17 cellular contexts compared by ENCODE assay signal in the genomic region with DNA sequence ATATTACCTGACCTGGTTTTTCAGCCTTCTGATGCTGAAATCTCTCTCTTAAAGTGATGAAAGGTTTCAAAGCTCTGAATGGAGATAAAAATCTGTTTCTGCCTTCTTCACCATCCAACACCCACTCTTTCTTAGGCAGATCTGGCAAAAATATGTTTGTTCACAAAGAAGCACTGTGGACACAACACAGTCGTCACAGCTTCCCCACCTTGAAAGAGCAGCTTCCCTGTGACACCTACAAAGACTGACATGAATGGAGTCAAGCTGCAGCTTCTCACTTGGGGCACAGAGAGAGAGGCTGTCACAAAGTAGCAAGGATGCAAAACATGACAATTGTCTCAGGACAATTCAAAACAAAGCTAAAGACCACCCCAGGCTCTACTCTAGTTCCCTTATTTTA.
DNase-seq lines count a peak whose midpoint lies in the region; ATAC-seq, FAIRE-seq and TF ChIP-seq lines count a peak whose summit lies in the region.
"Had no signal": no experiment of that assay in that cellular context is flagged by ENCODE, and none has a peak within 500 bp of the region (broad histone marks: within the 10 kb centered on the region; RNA-seq: fewer than 3 reads in every experiment).

No MANE protein-coding gene starts in this region.

- H2BK12ac ChIP-seq in trophoblast cell (ENCODE audit: low read length), result no peak overlapping the region

- H3K79me1 ChIP-seq in trophoblast cell (ENCODE audit: low read length), result no peaks in the 10 kb centered on the region

- no peak overlapping the region for H3K4me2 ChIP-seq in trophoblast cell (ENCODE audit: low read length)
- H3K4me2 ChIP-seq: A549 had no signal

- H3K36me3 Mint-ChIP-seq in activated T-cell treated with anti-CD3 and anti-CD28 coated beads, Interleukin-2, amount 50 U/mL, for 72 hours (ENCODE audit: insufficient read depth in 2 of 2), result peaks cover 6 to 12% of the 10 kb centered on the region in 2 donors
- H3K36me3 Mint-ChIP-seq in CD8-positive, alpha-beta T cell, result no peaks in the 10 kb centered on the region
- peaks cover 7% of the 10 kb centered on the region for H3K36me3 Mint-ChIP-seq in activated T-helper 1 cell treated with anti-CD3 and anti-CD28 coated beads, Interleukin-12 subunit alpha, Interleukin-12 subunit beta, Interleukin-2, Interleukin-4 antibody, amounts not matched to agents 30 ng/mL and 10 ng/mL and 1 ng/mL, durations not matched to agents 14 hours and 24 hours and 36 hours (ENCODE audit: low read depth)
- H3K36me3 Mint-ChIP-seq: CD14-positive monocyte had no signal

- no peak overlapping the region for H2AFZ ChIP-seq in trophoblast cell (ENCODE audit: insufficient read depth, low read length, poor library complexity)

- no peak overlapping the region for H2BK5ac ChIP-seq in trophoblast cell (ENCODE audit: low read depth, low read length, poor library complexity)

- CTCF ChIA-PET in CD8-positive, alpha-beta T cell (lab: Charles Lee), result interaction anchor here (0.9 to 1.4 kb wide), 3 partner anchors 8 to 155 kb away, joined by 3 to 4 read pairs (median 3); no protein-coding TSS in a partner anchor

- H2BK120ac ChIP-seq in trophoblast cell (ENCODE audit: insufficient read depth, low read length, poor library complexity), result no peak overlapping the region

- peak in 1 of 2 donors; percentile 19 for DNase-seq in activated T-cell treated with anti-CD3 and anti-CD28 coated beads, Interleukin-2, amount 50 U/mL, for 72 hours
- DNase-seq in activated T-cell treated with anti-CD3 and anti-CD28 coated beads, Interleukin-2, amount 50 U/mL, for 48 hours, result no peak
- DNase-seq in CD8-positive, alpha-beta T cell, result no peak
- DNase-seq in activated T-helper 1 cell treated with anti-CD3 and anti-CD28 coated beads, Interleukin-12 subunit alpha, Interleukin-12 subunit beta, Interleukin-2, Interleukin-4 antibody, amounts not matched to agents 30 ng/mL and 10 ng/mL and 1 ng/mL, durations not matched to agents 14 hours and 24 hours and 36 hours (ENCODE audit: low spot score), result no peak
- no peak for DNase-seq in trophoblast cell
- no peak for DNase-seq in NK-92 (lab: John Stamatoyannopoulos, UW; ENCODE audit: unreplicated experiment)
- DNase-seq in RCC 7860 (ENCODE audit: low spot score), result no peak
- DNase-seq: DND-41, GDM1, NCI-H1417 treated with DMSO at 0.1 percent for 48 hours, NCI-H2029, NCI-H510A had no signal

- no peak overlapping the region for H4K12ac ChIP-seq in trophoblast cell (ENCODE audit: low read depth, low read length)

- H3K36me3 ChIP-seq in CD8-positive, alpha-beta T cell (ENCODE audit: insufficient read depth, low read length), result no peaks in the 10 kb centered on the region
- no peaks in the 10 kb centered on the region for H3K36me3 ChIP-seq in trophoblast cell (ENCODE audit: control insufficient read depth in 1 of 2, insufficient read depth in 2 of 2, low read length in 2 of 2)

- H2AK5ac ChIP-seq in trophoblast cell (ENCODE audit: low read length), result peak overlapping the region; percentile 66

- H3K27ac ChIP-seq in CD8-positive, alpha-beta T cell (ENCODE audit: low read depth, low read length), result no peak overlapping the region
- no peak overlapping the region for H3K27ac ChIP-seq in trophoblast cell (ENCODE audit: low read depth, low read length)
- H3K27ac ChIP-seq: A549 had no signal

- H3K4me3 ChIP-seq in CD8-positive, alpha-beta T cell (ENCODE audit: low read depth, low read length), result no peak overlapping the region
- H3K4me3 ChIP-seq in trophoblast cell (ENCODE audit: low read depth, low read length), result no peak overlapping the region
- H3K4me3 ChIP-seq: A549 had no signal

- WGBS in trophoblast cell (ENCODE audit: extremely low coverage, insufficient coverage, insufficient read length), result no CpG with 5 or more reads among the region's 1 CpG

- H3K23ac ChIP-seq in trophoblast cell (ENCODE audit: low read length), result no peak overlapping the region

- H3K27me3 ChIP-seq in CD8-positive, alpha-beta T cell (ENCODE audit: insufficient read depth, low read length), result no peaks in the 10 kb centered on the region
- H3K27me3 ChIP-seq in trophoblast cell (ENCODE audit: insufficient read depth, low read length), result no peaks in the 10 kb centered on the region

- H3K18ac ChIP-seq in trophoblast cell (ENCODE audit: low read length), result no peak overlapping the region

- H3K9me3 ChIP-seq in CD8-positive, alpha-beta T cell (ENCODE audit: low read length), result no peaks in the 10 kb centered on the region
- H3K9me3 ChIP-seq in trophoblast cell (ENCODE audit: insufficient read depth, low read depth, low read length), result no peaks in the 10 kb centered on the region
- H3K9me3 ChIP-seq: A549 had no signal

- H3K9ac ChIP-seq in trophoblast cell (ENCODE audit: low read length), result no peak overlapping the region

- FAIRE-seq in RCC 7860 (lab: Jason Lieb, UNC), result no peak
- FAIRE-seq: A549, D721Med had no signal

- TF ChIP-seq CTCF in CD8-positive, alpha-beta T cell (IDR thresholded peaks at IDR 0.05), result no peak

- H3K4me1 Mint-ChIP-seq in activated T-cell treated with anti-CD3 and anti-CD28 coated beads, Interleukin-2, amount 50 U/mL, for 72 hours (ENCODE audit: low read depth), result peaks cover 93% of the 10 kb centered on the region
- H3K4me1 Mint-ChIP-seq in CD8-positive, alpha-beta T cell (ENCODE audit: low read depth), result peaks cover 18% of the 10 kb centered on the region
- H3K4me1 Mint-ChIP-seq in activated T-helper 1 cell treated with anti-CD3 and anti-CD28 coated beads, Interleukin-12 subunit alpha, Interleukin-12 subunit beta, Interleukin-2, Interleukin-4 antibody, amounts not matched to agents 30 ng/mL and 10 ng/mL and 1 ng/mL, durations not matched to agents 14 hours and 24 hours and 36 hours (ENCODE audit: low read depth), result peaks cover 84% of the 10 kb centered on the region
- H3K4me1 Mint-ChIP-seq: CD14-positive monocyte had no signal

- H3K4ac ChIP-seq in trophoblast cell (ENCODE audit: low read depth, low read length), result no peak overlapping the region

- intact Hi-C loops in CD8-positive, alpha-beta T cell (cut with DNase I, micrococcal nuclease), result loop anchor here in 1 of 2 experiments (5.0 kb wide), 1 partner anchor 154 kb away; no protein-coding TSS in a partner anchor
- intact Hi-C loops in activated T-helper 1 cell treated with anti-CD3 and anti-CD28 coated beads, Interleukin-12 subunit alpha, Interleukin-12 subunit beta, Interleukin-2, Interleukin-4 antibody, amounts not matched to agents 30 ng/mL and 10 ng/mL and 1 ng/mL, durations not matched to agents 14 hours and 24 hours and 36 hours (cut with micrococcal nuclease), result loop anchor here (5.0 kb wide), 1 partner anchor 949 kb away; no protein-coding TSS in a partner anchor

- peak overlapping the region; percentile 50 to 71 for H3K4me3 Mint-ChIP-seq in activated T-cell treated with anti-CD3 and anti-CD28 coated beads, Interleukin-2, amount 50 U/mL, for 72 hours
- no peak overlapping the region for H3K4me3 Mint-ChIP-seq in CD8-positive, alpha-beta T cell
- H3K4me3 Mint-ChIP-seq in activated T-helper 1 cell treated with anti-CD3 and anti-CD28 coated beads, Interleukin-12 subunit alpha, Interleukin-12 subunit beta, Interleukin-2, Interleukin-4 antibody, amounts not matched to agents 30 ng/mL and 10 ng/mL and 1 ng/mL, durations not matched to agents 14 hours and 24 hours and 36 hours, result no peak overlapping the region
- H3K4me3 Mint-ChIP-seq: CD14-positive monocyte, IgD-negative memory B cell had no signal

- peak overlapping the region; percentile 80 for H3K27ac Mint-ChIP-seq in activated T-cell treated with anti-CD3 and anti-CD28 coated beads, Interleukin-2, amount 50 U/mL, for 72 hours
- no peak overlapping the region for H3K27ac Mint-ChIP-seq in CD8-positive, alpha-beta T cell
- peak overlapping the region; percentile 75 for H3K27ac Mint-ChIP-seq in activated T-helper 1 cell treated with anti-CD3 and anti-CD28 coated beads, Interleukin-12 subunit alpha, Interleukin-12 subunit beta, Interleukin-2, Interleukin-4 antibody, amounts not matched to agents 30 ng/mL and 10 ng/mL and 1 ng/mL, durations not matched to agents 14 hours and 24 hours and 36 hours
- H3K27ac Mint-ChIP-seq: CD14-positive monocyte, IgD-negative memory B cell had no signal

- H3K79me2 ChIP-seq in trophoblast cell (ENCODE audit: control insufficient read depth, insufficient read depth, low read length, poor library complexity), result no peaks in the 10 kb centered on the region

- no peaks in the 10 kb centered on the region for H3K4me1 ChIP-seq in CD8-positive, alpha-beta T cell (ENCODE audit: insufficient read depth, low read length)
- H3K4me1 ChIP-seq in trophoblast cell (ENCODE audit: control insufficient read depth in 1 of 2, insufficient read depth in 2 of 2, low read length in 2 of 2), result peaks cover 2 to 8% of the 10 kb centered on the region in 2 experiments

- H3K27me3 Mint-ChIP-seq in activated T-cell treated with anti-CD3 and anti-CD28 coated beads, Interleukin-2, amount 50 U/mL, for 72 hours (ENCODE audit: low read depth), result no peaks in the 10 kb centered on the region
- H3K27me3 Mint-ChIP-seq in CD8-positive, alpha-beta T cell (ENCODE audit: low read depth), result no peaks in the 10 kb centered on the region
- no peaks in the 10 kb centered on the region for H3K27me3 Mint-ChIP-seq in activated T-helper 1 cell treated with anti-CD3 and anti-CD28 coated beads, Interleukin-12 subunit alpha, Interleukin-12 subunit beta, Interleukin-2, Interleukin-4 antibody, amounts not matched to agents 30 ng/mL and 10 ng/mL and 1 ng/mL, durations not matched to agents 14 hours and 24 hours and 36 hours (ENCODE audit: insufficient read depth)

- H4K8ac ChIP-seq in trophoblast cell (ENCODE audit: low read depth, low read length), result no peak overlapping the region

- no peak for ATAC-seq in activated T-cell treated with anti-CD3 and anti-CD28 coated beads, Interleukin-2, amount 50 U/mL, for 72 hours (replicated peaks in 1 of 2)
- ATAC-seq in CD8-positive, alpha-beta T cell, result peak; percentile 34
- ATAC-seq: A549, HCT116 had no signal

- H4K91ac ChIP-seq in trophoblast cell (ENCODE audit: low read depth, low read length), result no peak overlapping the region

- H3K9me3 Mint-ChIP-seq in activated T-cell treated with anti-CD3 and anti-CD28 coated beads, Interleukin-2, amount 50 U/mL, for 72 hours, result peaks cover 4 to 7% of the 10 kb centered on the region in 2 donors
- H3K9me3 Mint-ChIP-seq in CD8-positive, alpha-beta T cell, result no peaks in the 10 kb centered on the region
- H3K9me3 Mint-ChIP-seq in activated T-helper 1 cell treated with anti-CD3 and anti-CD28 coated beads, Interleukin-12 subunit alpha, Interleukin-12 subunit beta, Interleukin-2, Interleukin-4 antibody, amounts not matched to agents 30 ng/mL and 10 ng/mL and 1 ng/mL, durations not matched to agents 14 hours and 24 hours and 36 hours, result peaks cover 15% of the 10 kb centered on the region

- no peak overlapping the region for H3K14ac ChIP-seq in trophoblast cell (ENCODE audit: low read length)

- POLR2A ChIA-PET in CD8-positive, alpha-beta T cell (lab: Charles Lee), result interaction anchor here (0.8 kb wide), 1 partner anchor 16 kb away, joined by 3 read pairs; no protein-coding TSS in a partner anchor

Comparison
In these comparisons a context has a peak if more than half of its experiments do, and no peak if none do; other contexts are left out.
1. H3K4me3 Mint-ChIP-seq: peak in activated T-cell treated with anti-CD3 and anti-CD28 coated beads, Interleukin-2, amount 50 U/mL, for 72 hours (2 of 2); none in CD8-positive, alpha-beta T cell (single experiment) and activated T-helper 1 cell treated with anti-CD3 and anti-CD28 coated beads, Interleukin-12 subunit alpha, Interleukin-12 subunit beta, Interleukin-2, Interleukin-4 antibody, amounts not matched to agents 30 ng/mL and 10 ng/mL and 1 ng/mL, durations not matched to agents 14 hours and 24 hours and 36 hours (single experiment).